Comparison of ENCODE assay signal across 14 cellular contexts in the genomic region with DNA sequence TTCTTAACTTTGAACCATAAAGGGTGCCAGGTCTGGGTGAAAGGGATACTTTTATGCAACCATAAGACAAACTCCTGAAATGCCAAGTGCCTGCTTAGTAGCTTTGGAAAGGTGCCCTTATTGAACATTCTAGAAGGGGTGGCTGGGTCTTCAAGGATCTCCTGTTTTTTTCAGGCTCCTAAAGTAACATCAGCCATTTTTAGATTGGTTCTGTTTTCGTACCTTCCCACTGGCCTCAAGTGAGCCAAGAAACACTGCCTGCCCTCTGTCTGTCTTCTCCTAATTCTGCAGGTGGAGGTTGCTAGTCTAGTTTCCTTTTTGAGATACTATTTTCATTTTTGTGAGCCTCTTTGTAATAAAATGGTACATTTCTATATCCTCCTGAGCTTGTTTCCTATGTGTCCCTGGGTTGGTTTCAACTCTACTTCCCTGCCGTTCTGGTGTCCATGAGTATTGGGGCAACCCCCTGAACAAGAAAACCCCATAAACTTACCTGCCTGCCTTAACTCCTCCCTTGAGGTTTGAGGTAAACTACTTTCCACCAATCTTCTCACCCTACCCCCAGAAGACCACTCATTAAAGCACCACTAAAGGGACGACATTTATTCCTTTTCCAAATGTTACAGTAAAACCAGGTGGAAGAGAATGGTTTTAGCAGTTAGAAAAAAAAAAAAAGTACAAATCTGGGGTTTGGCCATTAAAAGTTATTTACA. TPM values are rescaled to one million over a fixed set of nuclear protein-coding genes. Genes with fewer than 3 reads are reported as not detected.
DNase-seq lines count a peak whose midpoint lies in the region; ATAC-seq and TF ChIP-seq lines count a peak whose summit lies in the region.
"Had no signal": no experiment of that assay in that cellular context is flagged by ENCODE, and none has a peak within 500 bp of the region (broad histone marks: within the 10 kb centered on the region; RNA-seq: fewer than 3 reads in every experiment).

No MANE protein-coding gene starts in this region.

- CTCF ChIA-PET in A673 (lab: Charles Lee), result interaction anchor here (0.7 kb wide), 1 partner anchor 296 kb away, joined by 4 read pairs; no protein-coding TSS in a partner anchor

- H3K27me3 ChIP-seq in A673 (replicated peaks; ENCODE audit: insufficient read depth, low read depth, low read length, poor library complexity), result no peaks in the 10 kb centered on the region
- H3K27me3 ChIP-seq: adrenal gland, esophagus muscularis mucosa, right atrium auricular region had no signal

- in situ Hi-C loops in KBM-7 (cut with MboI; ENCODE audit: low pct_unique_long_range_greater_than_20kb, low sequenced_read_pairs), result no loop called here

- H3K9me3 ChIP-seq in A673 (ENCODE audit: low read depth, low read length, poor library complexity, severe bottlenecking) (no peaks in the 10 kb centered on the region), mesodermal cell (ENCODE audit: control insufficient read depth, low read length) (no peaks in the 10 kb centered on the region)
- H3K9me3 ChIP-seq: adrenal gland, esophagus muscularis mucosa, right atrium auricular region had no signal

- no peaks in the 10 kb centered on the region for H3K9me3 Mint-ChIP-seq in activated T-helper 17 cell treated with anti-CD3 and anti-CD28 coated beads, Interleukin-2, amount 50 U/mL, for 72 hours

- H3K4me3 Mint-ChIP-seq in activated T-helper 17 cell treated with anti-CD3 and anti-CD28 coated beads, Interleukin-2, amount 50 U/mL, for 72 hours, result peak overlapping the region; percentile 47

- WGBS in mesodermal cell (ENCODE audit: insufficient coverage in 2 of 2), 2 experiments, result 95 to 100% methylated on average over 1 to 2 of the region's 3 CpGs

- peaks cover 52% of the 10 kb centered on the region for H3K36me3 Mint-ChIP-seq in activated T-helper 17 cell treated with anti-CD3 and anti-CD28 coated beads, Interleukin-2, amount 50 U/mL, for 72 hours (ENCODE audit: low read depth)

- peaks cover 61% of the 10 kb centered on the region for H3K36me3 ChIP-seq in A673 (ENCODE audit: insufficient read depth, low read length, poor library complexity, severe bottlenecking)
- peaks cover 69% of the 10 kb centered on the region for H3K36me3 ChIP-seq in mesodermal cell (ENCODE audit: control insufficient read depth, insufficient read depth, low read length)

- H3K4me1 ChIP-seq in A673 (ENCODE audit: insufficient read depth, low read length, poor library complexity, severe bottlenecking) (peaks cover 15% of the 10 kb centered on the region), mesodermal cell (ENCODE audit: control insufficient read depth, insufficient read depth, low read length, poor library complexity, severe bottlenecking) (peaks cover 33% of the 10 kb centered on the region)

- ATAC-seq in activated T-helper 17 cell treated with anti-CD3 and anti-CD28 coated beads, Interleukin-2, amount 50 U/mL, for 72 hours (replicated peaks), result no peak
- no peak for ATAC-seq in GM18867 (IDR thresholded peaks at IDR 0.05; ENCODE audit: unreplicated experiment)

- TF ChIP-seq CTCF in A673 (conservative IDR thresholded peaks at IDR 0.05; ENCODE audit: low read depth, low read length) (no peak), GM12875 (IDR thresholded peaks at IDR 0.05; ENCODE audit: borderline replicate concordance, insufficient read depth, low read depth, low read length) (no peak)

- H3K27ac ChIP-seq in A673 (ENCODE audit: low read depth, low read length, poor library complexity, severe bottlenecking) (no peak overlapping the region), mesodermal cell (ENCODE audit: low read depth, low read length, severe bottlenecking) (peak overlapping the region; percentile 36)
- H3K27ac ChIP-seq: esophagus muscularis mucosa, right atrium auricular region, WERI-Rb-1 had no signal

- BruUV-seq in A673 (replicated peaks; lab: Mats Ljungman, UMichigan), result TSS peak; percentile 89

- peak overlapping the region; percentile 56 for H3K27ac Mint-ChIP-seq in activated T-helper 17 cell treated with anti-CD3 and anti-CD28 coated beads, Interleukin-2, amount 50 U/mL, for 72 hours

- H3K4me3 ChIP-seq in A673 (ENCODE audit: low read depth, low read length, poor library complexity, severe bottlenecking), result no peak overlapping the region
- H3K4me3 ChIP-seq in GM12875 (ENCODE audit: low read depth, low read length), result peak overlapping the region; percentile 89
- no peak overlapping the region for H3K4me3 ChIP-seq in mesodermal cell (ENCODE audit: extremely low read depth, insufficient read depth, low read length, poor library complexity, severe bottlenecking)

- no peak for DNase-seq in A673 (ENCODE audit: low spot score)
- DNase-seq in KBM-7, result no peak
- DNase-seq in NCI-H2107 (lab: John Stamatoyannopoulos, UW), result no peak
- DNase-seq in activated gamma-delta T cell treated with Interleukin-2 at 50 U/mL for 16 hours, result no peak
- DNase-seq: adrenal gland, HCEC 1CT, NCI-H1436, WERI-Rb-1 had no signal

- H3K4me1 Mint-ChIP-seq in activated T-helper 17 cell treated with anti-CD3 and anti-CD28 coated beads, Interleukin-2, amount 50 U/mL, for 72 hours, result peaks cover 21% of the 10 kb centered on the region

- no peaks in the 10 kb centered on the region for H3K27me3 Mint-ChIP-seq in activated T-helper 17 cell treated with anti-CD3 and anti-CD28 coated beads, Interleukin-2, amount 50 U/mL, for 72 hours

- POLR2A ChIA-PET in A673 (lab: Charles Lee; ENCODE audit: low non-redundant PET), result interaction anchor here (0.9 kb wide), 1 partner anchor 61 kb away, joined by 4 read pairs; a partner anchor contains a TSS

- intact Hi-C loops in A673 (cut with micrococcal nuclease; ENCODE audit: unreplicated experiment), result loop anchor here (10.0 kb wide), 1 partner anchor 109 kb away; a partner anchor contains a TSS

RNA-seq across cellular contexts. Expression of a gene that starts 2.6 kb away (rescaled TPM):
- total RNA-seq in A673 (2021), result 425 and 445 TPM in 2 replicates
- 10 to 100 TPM in 1 of 2 donors, 1 to 10 TPM in 1; 7.2 to 15.9 TPM for total RNA-seq in activated T-helper 17 cell treated with anti-CD3 and anti-CD28 coated beads, Interleukin-2, amount 50 U/mL, for 72 hours
- 438 TPM for polyA plus RNA-seq in mesodermal cell (2013, experiment 1 of 2)
- 367 TPM for polyA plus RNA-seq in mesodermal cell (2013, experiment 2 of 2)

RNA-seq across cellular contexts. Expression of a gene that starts 28.9 kb away (rescaled TPM):
- total RNA-seq in A673 (2021), result 4.7 and 5.2 TPM in 2 replicates
- 10 to 100 TPM in 1 of 2 donors, 1 to 10 TPM in 1; 7.7 to 21.6 TPM for total RNA-seq in activated T-helper 17 cell treated with anti-CD3 and anti-CD28 coated beads, Interleukin-2, amount 50 U/mL, for 72 hours
- 9.4 TPM for polyA plus RNA-seq in mesodermal cell (2013, experiment 1 of 2)
- 7.3 TPM for polyA plus RNA-seq in mesodermal cell (2013, experiment 2 of 2)

RNA-seq across cellular contexts. Expression of a gene that starts 28.9 kb away (rescaled TPM):
- total RNA-seq in A673 (2021), result 3.9 and 4.3 TPM in 2 replicates
- total RNA-seq in activated T-helper 17 cell treated with anti-CD3 and anti-CD28 coated beads, Interleukin-2, amount 50 U/mL, for 72 hours, result 1 to 10 TPM in 1 of 2 donors, under 1 TPM in 1; 0.61 to 1.7 TPM
- polyA plus RNA-seq in mesodermal cell (2013, experiment 1 of 2), result 0.63 TPM
- 1.3 TPM for polyA plus RNA-seq in mesodermal cell (2013, experiment 2 of 2)

RNA-seq across cellular contexts. Expression of a gene that starts 41.5 kb away (rescaled TPM):
- 192 and 195 TPM in 2 replicates for total RNA-seq in A673 (2021)
- 100 to 1,000 TPM; 171 to 199 TPM for total RNA-seq in activated T-helper 17 cell treated with anti-CD3 and anti-CD28 coated beads, Interleukin-2, amount 50 U/mL, for 72 hours
- polyA plus RNA-seq in mesodermal cell (2013, experiment 1 of 2), result 86.8 TPM
- polyA plus RNA-seq in mesodermal cell (2013, experiment 2 of 2), result 85.7 TPM

Comparison
In these comparisons a context has a peak if more than half of its experiments do, and no peak if none do; other contexts are left out.
1. RNA of a gene that starts 2.6 kb away (total RNA-seq): 425 to 445 TPM in A673; 7.2 to 15.9 TPM in activated T-helper 17 cell treated with anti-CD3 and anti-CD28 coated beads, Interleukin-2, amount 50 U/mL, for 72 hours; every median in the first group is over 10 times any median in the second.